ENCODE assay signal across 8 cellular contexts in the genomic region with DNA sequence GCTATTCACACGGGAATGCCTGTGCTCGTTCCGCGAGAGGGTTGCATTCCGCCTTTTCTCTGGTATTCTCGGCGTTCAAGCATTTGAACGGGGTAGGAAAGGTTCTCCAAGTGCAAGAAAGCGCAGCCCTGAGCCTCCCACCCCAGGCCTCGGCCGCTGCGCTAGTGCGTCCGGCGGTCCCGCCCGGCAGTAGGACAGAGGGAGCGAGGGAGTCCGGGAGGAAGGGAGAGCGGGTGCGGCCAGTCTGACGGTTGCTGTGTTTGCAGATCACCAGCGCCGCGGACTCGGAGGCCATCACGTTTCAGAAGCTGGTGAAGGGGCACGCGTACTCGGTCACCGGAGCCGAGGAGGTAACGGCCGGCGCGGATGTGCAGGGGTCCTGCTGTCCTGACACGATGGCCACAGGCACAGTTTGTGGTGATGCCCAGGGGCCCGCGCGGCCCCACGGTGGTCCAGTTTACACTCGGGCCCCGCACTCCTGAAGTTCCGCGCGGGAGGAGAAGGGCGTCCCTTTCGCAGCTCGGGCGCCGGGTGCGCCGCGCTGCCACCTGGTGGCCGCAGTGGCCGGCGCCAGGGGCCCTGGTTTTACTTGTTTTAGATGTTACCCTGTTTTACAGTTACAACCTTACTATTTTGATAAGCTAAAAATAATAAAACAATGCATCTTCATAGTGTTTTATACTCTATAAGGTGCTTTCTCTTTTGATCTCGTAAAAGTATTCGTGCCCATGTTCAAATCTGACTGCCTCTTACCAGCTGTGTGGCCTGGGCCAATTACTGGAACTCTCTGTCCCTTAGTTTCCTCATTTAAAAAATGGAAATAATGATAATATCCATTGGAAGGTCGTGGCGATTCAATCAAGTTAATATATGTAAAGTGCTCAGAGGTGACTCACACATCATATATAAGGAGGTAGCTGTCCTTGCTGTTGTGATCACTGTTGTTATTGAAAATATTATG. TPM values are rescaled to one million over a fixed set of nuclear protein-coding genes. Genes with fewer than 3 reads are reported as not detected.
DNase-seq lines count a peak whose midpoint lies in the region; ATAC-seq and TF ChIP-seq lines count a peak whose summit lies in the region.

No MANE protein-coding gene starts in this region.

- H3K9me3 ChIP-seq in OCI-LY1 (ENCODE audit: low read length) = no peaks in the 10 kb centered on the region

- H3K36me3 ChIP-seq in GM06990 (ENCODE audit: control insufficient read depth, insufficient read depth, low read length) (peaks cover 35% of the 10 kb centered on the region), OCI-LY1 (ENCODE audit: insufficient read depth, low read length) (no peaks in the 10 kb centered on the region)

- peaks cover 5 to 71% (median 23%) of the 10 kb centered on the region in 3 donors for H3K36me3 Mint-ChIP-seq in naive thymus-derived CD8-positive, alpha-beta T cell
- H3K36me3 Mint-ChIP-seq in stimulated activated naive B cell treated with anti-CD40 and anti-IgM and Interleukin-4, amounts not matched to agents 10 μg/mL and 1 μg/mL and 100 μg/mL, for 72 hours = peaks cover 2 to 18% of the 10 kb centered on the region in 2 donors

- H3K27me3 ChIP-seq in GM06990 (replicated peaks; ENCODE audit: control insufficient read depth, insufficient read depth, low read length) = no peaks in the 10 kb centered on the region
- no peaks in the 10 kb centered on the region for H3K27me3 ChIP-seq in OCI-LY1 (ENCODE audit: insufficient read depth, low read length)

- peaks cover 6 to 17% (median 7%) of the 10 kb centered on the region in 4 donors for H3K4me1 Mint-ChIP-seq in naive thymus-derived CD8-positive, alpha-beta T cell
- H3K4me1 Mint-ChIP-seq in stimulated activated naive B cell treated with anti-CD40 and anti-IgM and Interleukin-4, amounts not matched to agents 10 μg/mL and 1 μg/mL and 100 μg/mL, for 72 hours = peaks cover 0 to 6% of the 10 kb centered on the region in 2 donors

- no peaks in the 10 kb centered on the region for H3K79me2 ChIP-seq in OCI-LY1 (ENCODE audit: insufficient read depth, low read length)

- peak; percentile 78 for DNase-seq in GM06990 (ENCODE audit: extremely low read depth, insufficient read length)
- peak; percentile 40 to 44 for DNase-seq in activated T-helper 1 cell treated with anti-CD3 and anti-CD28 coated beads, Interleukin-2, amount 50 U/mL, for 16 hours (ENCODE audit: low read depth in 1 of 2, low spot score in 1 of 2)
- peak; percentile 63 for DNase-seq in fibroblast of peridontal ligament (ENCODE audit: extremely low read depth)
- DNase-seq in naive thymus-derived CD8-positive, alpha-beta T cell = peak; percentile 39 to 75 (median 66)
- DNase-seq in stimulated activated naive B cell treated with anti-CD40 and anti-IgM and Interleukin-4, amounts not matched to agents 10 μg/mL and 1 μg/mL and 100 μg/mL, for 72 hours = peak; percentile 34
- no peak for DNase-seq in NCI-H2107 (lab: John Stamatoyannopoulos, UW)

- no peak overlapping the region for H3K27ac ChIP-seq in OCI-LY1 (ENCODE audit: low read depth, low read length, poor library complexity, severe bottlenecking)

- H3F3A ChIP-seq in OCI-LY1 (ENCODE audit: insufficient read depth, low read length) = no peaks in the 10 kb centered on the region

- POLR2A ChIA-PET in naive thymus-derived CD8-positive, alpha-beta T cell (lab: Charles Lee) = interaction anchor here (1.2 to 3.0 kb wide), 3 partner anchors 32 to 50 kb away, joined by 7 to 22 read pairs (median 8); a partner anchor contains a TSS

- H3K4me3 ChIP-seq in GM06990 (replicated peaks; ENCODE audit: low read depth, low read length) (peak overlapping the region; percentile 61), OCI-LY1 (ENCODE audit: low read depth, low read length, poor library complexity, severe bottlenecking) (peak overlapping the region; percentile 60)

- H3K4me2 ChIP-seq in OCI-LY1 (ENCODE audit: low read length) = peak overlapping the region; percentile 67

- TF ChIP-seq CTCF in GM06990 (IDR thresholded peaks at IDR 0.05; ENCODE audit: insufficient read depth, low read length, poor library complexity, severe bottlenecking) (peak; percentile 84), OCI-LY1 (IDR thresholded peaks at IDR 0.05; ENCODE audit: low read length) (peak; percentile 90)

- no peaks in the 10 kb centered on the region for H3K9me2 ChIP-seq in OCI-LY1 (ENCODE audit: low read depth, low read length)

- no peaks in the 10 kb centered on the region for H3K27me3 Mint-ChIP-seq in naive thymus-derived CD8-positive, alpha-beta T cell
- no peaks in the 10 kb centered on the region for H3K27me3 Mint-ChIP-seq in stimulated activated naive B cell treated with anti-CD40 and anti-IgM and Interleukin-4, amounts not matched to agents 10 μg/mL and 1 μg/mL and 100 μg/mL, for 72 hours

- H2AFZ ChIP-seq in OCI-LY1 (ENCODE audit: low read length) = no peak overlapping the region

- peaks cover 3% of the 10 kb centered on the region for H3K4me1 ChIP-seq in OCI-LY1 (ENCODE audit: insufficient read depth, low read length, severe bottlenecking)

- peak overlapping the region; percentile 47; the same call in 1 of the 2 replicates for H3K9ac ChIP-seq in OCI-LY1 (ENCODE audit: low read length)

- H3K27ac Mint-ChIP-seq in naive thymus-derived CD8-positive, alpha-beta T cell = peak overlapping the region in 5 of 10 donors; percentile 44 to 85 (median 61)
- peak overlapping the region; percentile 69 for H3K27ac Mint-ChIP-seq in stimulated activated naive B cell treated with anti-CD40 and anti-IgM and Interleukin-4, amounts not matched to agents 10 μg/mL and 1 μg/mL and 100 μg/mL, for 72 hours

- H3K4me3 Mint-ChIP-seq in naive thymus-derived CD8-positive, alpha-beta T cell = peak overlapping the region; percentile 71 to 87 (median 79)
- peak overlapping the region; percentile 83 to 84 for H3K4me3 Mint-ChIP-seq in stimulated activated naive B cell treated with anti-CD40 and anti-IgM and Interleukin-4, amounts not matched to agents 10 μg/mL and 1 μg/mL and 100 μg/mL, for 72 hours

- ATAC-seq in HG02623 (IDR thresholded peaks at IDR 0.05; ENCODE audit: unreplicated experiment) = peak; percentile 64
- ATAC-seq in naive thymus-derived CD8-positive, alpha-beta T cell = peak; percentile 91 to 96
- ATAC-seq in stimulated activated naive B cell treated with anti-CD40 and anti-IgM and Interleukin-4, amounts not matched to agents 10 μg/mL and 1 μg/mL and 100 μg/mL, for 72 hours (replicated peaks) = peak; percentile 84 to 90

- H4K20me1 ChIP-seq in OCI-LY1 (ENCODE audit: insufficient read depth, low read length) = no peaks in the 10 kb centered on the region

- H3K9me3 Mint-ChIP-seq in naive thymus-derived CD8-positive, alpha-beta T cell = no peaks in the 10 kb centered on the region
- no peaks in the 10 kb centered on the region for H3K9me3 Mint-ChIP-seq in stimulated activated naive B cell treated with anti-CD40 and anti-IgM and Interleukin-4, amounts not matched to agents 10 μg/mL and 1 μg/mL and 100 μg/mL, for 72 hours

RNA-seq across cellular contexts. Expression of a gene that starts 36.7 kb away (rescaled TPM):
- total RNA-seq in naive thymus-derived CD8-positive, alpha-beta T cell = 10 to 100 TPM; 70.0 to 72.2 TPM
- polyA plus RNA-seq in naive thymus-derived CD8-positive, alpha-beta T cell = 100 to 1,000 TPM in 1 of 3 donors, 10 to 100 TPM in 2; 68.6 to 101 (median 83.7) TPM
